Comparison of ENCODE assay signal across 10 cellular contexts in the genomic region with DNA sequence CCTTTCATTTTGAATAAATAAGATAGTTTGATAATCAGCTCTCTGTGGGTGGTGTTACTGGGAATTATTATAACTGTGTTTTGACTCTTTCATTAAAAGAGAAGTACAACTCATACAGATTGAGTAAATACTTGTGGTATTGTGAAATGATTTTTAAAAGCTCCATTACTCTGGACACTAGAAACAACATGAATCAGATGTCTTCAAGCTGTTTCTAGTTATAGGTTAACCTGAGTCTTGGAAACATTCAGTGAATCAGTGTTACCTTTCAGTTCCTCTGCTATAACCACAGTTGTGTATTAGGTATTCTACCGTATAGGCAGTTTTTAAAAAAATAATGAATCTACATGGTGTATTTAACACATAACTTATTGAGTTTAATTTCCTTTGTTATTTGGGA.
DNase-seq lines count a peak whose midpoint lies in the region; ATAC-seq and TF ChIP-seq lines count a peak whose summit lies in the region.
"Had no signal": no experiment of that assay in that cellular context is flagged by ENCODE, and none has a peak within 500 bp of the region (broad histone marks: within the 10 kb centered on the region; RNA-seq: fewer than 3 reads in every experiment).

No MANE protein-coding gene starts in this region.

- H3K27me3 ChIP-seq in Karpas-422 (ENCODE audit: low read length) (no peaks in the 10 kb centered on the region), HAP-1 (ENCODE audit: low read depth) (no peaks in the 10 kb centered on the region)

- H3K4me1 ChIP-seq in Karpas-422 (ENCODE audit: low read length) (peaks cover 49% of the 10 kb centered on the region), HAP-1 (no peaks in the 10 kb centered on the region)

- no peaks in the 10 kb centered on the region for H3K79me2 ChIP-seq in Karpas-422 (ENCODE audit: low read length)

- H3K27ac Mint-ChIP-seq in Calu3 (ENCODE audit: unreplicated experiment) = peak overlapping the region; percentile 76
- H3K27ac Mint-ChIP-seq: IgD-negative memory B cell had no signal

- no peak for DNase-seq in Calu3
- DNase-seq in Karpas-422 = no peak
- peak; percentile 40 for DNase-seq in iris pigment epithelial cell (ENCODE audit: low read depth)
- DNase-seq in NCI-H2196 treated with DMSO at 0.1 percent for 48 hours (lab: John Stamatoyannopoulos, UW; ENCODE audit: unreplicated experiment) = no peak
- DNase-seq in activated gamma-delta T cell treated with Interleukin-2 at 50 U/mL for 16 hours = no peak
- DNase-seq in SIG-M5 (lab: John Stamatoyannopoulos, UW) = no peak
- no peak for DNase-seq in HAP-1 (ENCODE audit: low spot score in 2 of 2)
- DNase-seq: SHP77 treated with DMSO at 0.1 percent for 48 hours had no signal

- H3K36me3 ChIP-seq in Karpas-422 (ENCODE audit: insufficient read depth, low read length) (no peaks in the 10 kb centered on the region; the same call in 1 of the 2 replicates), HAP-1 (replicated peaks) (no peaks in the 10 kb centered on the region)

- no peaks in the 10 kb centered on the region for H4K20me1 ChIP-seq in Karpas-422 (ENCODE audit: insufficient read depth, low read depth, low read length)

- ATAC-seq in GM19467 (IDR thresholded peaks at IDR 0.05; ENCODE audit: unreplicated experiment) = peak; percentile 86

- no peaks in the 10 kb centered on the region for H3K36me3 Mint-ChIP-seq in Calu3 (ENCODE audit: insufficient read depth, unreplicated experiment)
- H3K36me3 Mint-ChIP-seq: IgD-negative memory B cell had no signal

- H3K27me3 Mint-ChIP-seq in Calu3 (ENCODE audit: unreplicated experiment) = no peaks in the 10 kb centered on the region
- H3K27me3 Mint-ChIP-seq: IgD-negative memory B cell had no signal

- TF ChIP-seq CTCF in Calu3 (IDR thresholded peaks at IDR 0.05; ENCODE audit: unreplicated experiment) = no peak

- no peaks in the 10 kb centered on the region for H3K9me2 ChIP-seq in Karpas-422 (replicated peaks; ENCODE audit: insufficient read depth, low read length)

- CTCF ChIA-PET in Calu3 (lab: Charles Lee) = no interaction called here

- peaks cover 24% of the 10 kb centered on the region for H3K4me1 Mint-ChIP-seq in Calu3 (ENCODE audit: low read depth, unreplicated experiment)

- H3K9me3 Mint-ChIP-seq in Calu3 (ENCODE audit: low read depth, unreplicated experiment) = no peaks in the 10 kb centered on the region

- peak overlapping the region; percentile 46 for H2AFZ ChIP-seq in Karpas-422 (ENCODE audit: low read length)

- no peak overlapping the region for H3K4me3 ChIP-seq in Karpas-422 (ENCODE audit: low read length)
- no peak overlapping the region for H3K4me3 ChIP-seq in HAP-1

- no peak overlapping the region for H3K9ac ChIP-seq in Karpas-422 (ENCODE audit: low read length)

- no peaks in the 10 kb centered on the region for H3K9me3 ChIP-seq in Karpas-422 (ENCODE audit: low read length)
- H3K9me3 ChIP-seq in HAP-1 = no peaks in the 10 kb centered on the region

- in situ Hi-C loops in HAP-1 (cut with MboI; ENCODE audit: low sequenced_read_pairs) = no loop called here

- BruUV-seq in Calu3 (replicated peaks; lab: Mats Ljungman, UMichigan) = no TSS peak

- H3K4me2 ChIP-seq in Karpas-422 (ENCODE audit: low read depth, low read length, poor library complexity, severe bottlenecking) = no peak overlapping the region

- no peak overlapping the region for H3K27ac ChIP-seq in Karpas-422 (ENCODE audit: low read length)

- peak overlapping the region; percentile 18 for H3K4me3 Mint-ChIP-seq in Calu3 (ENCODE audit: low read depth, unreplicated experiment)
- H3K4me3 Mint-ChIP-seq: IgD-negative memory B cell had no signal

- intact Hi-C loops in Calu3 (cut with micrococcal nuclease; ENCODE audit: unreplicated experiment) = no loop called here
